ENCODE assay signal across 8 cellular contexts in the genomic region with DNA sequence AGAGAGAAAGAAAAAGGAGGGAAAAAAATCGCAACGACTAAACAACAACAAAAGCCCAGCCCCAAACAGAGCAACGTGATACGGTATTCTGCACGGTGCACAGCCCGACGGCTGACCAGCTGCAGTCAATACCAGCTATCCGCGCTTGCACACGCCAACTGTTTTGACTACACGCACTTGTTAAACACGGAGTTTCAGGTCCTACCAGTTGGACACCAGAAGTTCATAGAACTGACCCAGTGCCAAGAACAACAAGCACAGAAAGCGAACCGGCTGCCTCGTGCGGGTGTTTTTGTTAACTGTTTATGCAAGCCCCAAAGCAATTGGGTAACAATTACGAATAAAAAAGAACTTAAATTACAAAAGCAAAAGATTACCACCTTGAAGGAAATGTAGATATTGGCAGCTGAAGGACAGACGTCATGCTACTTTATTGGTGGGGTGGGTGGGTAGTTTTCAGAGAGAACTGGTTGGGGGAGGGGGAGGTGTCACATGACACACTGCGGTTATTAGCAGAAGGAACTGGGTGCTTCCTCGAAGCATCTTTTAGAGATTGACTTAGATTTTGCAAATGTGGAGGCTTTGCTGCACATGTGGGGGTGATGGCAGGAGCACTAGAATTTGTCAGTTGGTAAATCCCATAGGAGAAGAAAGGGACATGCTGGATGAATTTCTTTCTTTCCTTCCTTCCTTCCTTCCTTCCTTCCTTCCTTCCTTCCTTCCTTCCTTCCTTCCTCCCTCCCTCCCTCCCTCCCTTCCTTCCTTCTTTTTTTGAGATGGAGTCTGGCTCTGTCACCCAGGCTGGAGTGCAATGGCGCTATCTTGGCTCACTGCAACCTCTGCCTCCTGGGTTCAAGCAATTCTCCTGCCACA.
DNase-seq lines count a peak whose midpoint lies in the region; ATAC-seq, FAIRE-seq and TF ChIP-seq lines count a peak whose summit lies in the region.

No MANE protein-coding gene starts in this region.

- peak overlapping the region; percentile 68 for H3K9ac ChIP-seq in endothelial cell of umbilical vein (replicated peaks; ENCODE audit: extremely low read depth, insufficient read depth, low read length)

- peak overlapping the region; percentile 86 for H3K4me2 ChIP-seq in endothelial cell of umbilical vein (ENCODE audit: insufficient read depth, low read length)

- H2AFZ ChIP-seq in endothelial cell of umbilical vein (ENCODE audit: low read depth, low read length) = peak overlapping the region; percentile 11

- H3K79me2 ChIP-seq in endothelial cell of umbilical vein (ENCODE audit: control insufficient read depth, insufficient read depth, low read length) = no peaks in the 10 kb centered on the region

- peaks cover 6% of the 10 kb centered on the region for H3K4me1 ChIP-seq in endothelial cell of umbilical vein (ENCODE audit: control insufficient read depth, extremely low read depth, insufficient read depth, low read length)
- peaks cover 0 to 7% of the 10 kb centered on the region in 2 donors for H3K4me1 ChIP-seq in muscle layer of duodenum (ENCODE audit: control insufficient read depth in 1 of 2, insufficient read depth in 2 of 2, low read length in 2 of 2)
- H3K4me1 ChIP-seq in thoracic aorta (ENCODE audit: control insufficient read depth in 1 of 2, low read depth in 2 of 2) = peaks cover 0 to 4% of the 10 kb centered on the region in 2 donors

- H3K27me3 ChIP-seq in endothelial cell of umbilical vein (ENCODE audit: control insufficient read depth in 2 of 2, insufficient read depth in 2 of 2, low read length in 2 of 2) = no peaks in the 10 kb centered on the region
- no peaks in the 10 kb centered on the region for H3K27me3 ChIP-seq in muscle layer of duodenum (ENCODE audit: low read depth, low read length)
- H3K27me3 ChIP-seq in thoracic aorta (replicated peaks; ENCODE audit: insufficient read depth) = no peaks in the 10 kb centered on the region

- FAIRE-seq in endothelial cell of umbilical vein (lab: Jason Lieb, UNC) = peak; percentile 95

- TF ChIP-seq CTCF in C4-2B (conservative IDR thresholded peaks at IDR 0.05) = no peak
- TF ChIP-seq CTCF in endothelial cell of umbilical vein (IDR thresholded peaks at IDR 0.05; ENCODE audit: extremely low read depth in 1 of 2, insufficient read depth in 1 of 2, low read depth in 1 of 2, low read length in 2 of 2) = no peak
- no peak for TF ChIP-seq CTCF in thoracic aorta (IDR thresholded peaks at IDR 0.05)

- POLR2A ChIA-PET in endothelial cell of umbilical vein (lab: Charles Lee) = interaction anchor here (0.6 kb wide), 1 partner anchor 33 kb away, joined by 5 read pairs; no protein-coding TSS in a partner anchor

- intact Hi-C loops in endothelial cell of umbilical vein (cut with micrococcal nuclease) = no loop called here

- H3K36me3 ChIP-seq in endothelial cell of umbilical vein (ENCODE audit: control insufficient read depth in 2 of 2, extremely low read depth in 1 of 2, insufficient read depth in 2 of 2, low read length in 2 of 2) = no peaks in the 10 kb centered on the region
- no peaks in the 10 kb centered on the region for H3K36me3 ChIP-seq in muscle layer of duodenum (ENCODE audit: control insufficient read depth in 1 of 2, insufficient read depth in 2 of 2, low read length in 2 of 2)
- H3K36me3 ChIP-seq in thoracic aorta = no peaks in the 10 kb centered on the region

- H3K9me3 ChIP-seq in endothelial cell of umbilical vein (replicated peaks; ENCODE audit: control insufficient read depth, insufficient read depth, low read length) (no peaks in the 10 kb centered on the region), muscle layer of duodenum (ENCODE audit: control insufficient read depth in 1 of 2, low read length in 2 of 2) (no peaks in the 10 kb centered on the region), thoracic aorta (no peaks in the 10 kb centered on the region)

- H3K27ac ChIP-seq in C4-2B (peak overlapping the region; percentile 60), endothelial cell of umbilical vein (ENCODE audit: insufficient read depth, low read depth, low read length) (peak overlapping the region; percentile 71), muscle layer of duodenum (ENCODE audit: low read length) (peak overlapping the region; percentile 68), thoracic aorta (peak overlapping the region in 1 of 2 donors; percentile 40)

- CTCF ChIA-PET in endothelial cell of umbilical vein (lab: Charles Lee) = interaction anchor here (0.5 to 1.0 kb wide), 5 partner anchors 8 to 124 kb away, joined by 3 to 4 read pairs (median 3); no protein-coding TSS in a partner anchor

- H3K4me3 ChIP-seq in endothelial cell of umbilical vein (replicated peaks in 1 of 3; ENCODE audit: insufficient read depth in 1 of 3, low read depth in 1 of 3, low read length in 3 of 3) = peak overlapping the region; percentile 36 to 78 (median 44)
- peak overlapping the region; percentile 72 to 74 for H3K4me3 ChIP-seq in muscle layer of duodenum (ENCODE audit: low read depth in 1 of 2, low read length in 2 of 2)
- peak overlapping the region; percentile 76 for H3K4me3 ChIP-seq in thoracic aorta

- no TSS peak for BruUV-seq in endothelial cell of umbilical vein (replicated peaks; lab: Mats Ljungman, UMichigan)

- no peak for TF ChIP-seq POLR2A in endothelial cell of umbilical vein (IDR thresholded peaks at IDR 0.05; ENCODE audit: low read depth, low read length)

- H3K9me1 ChIP-seq in endothelial cell of umbilical vein (replicated peaks; ENCODE audit: control insufficient read depth, extremely low read depth, insufficient read depth, low read length) = no peaks in the 10 kb centered on the region

- ATAC-seq in GM21367 (IDR thresholded peaks at IDR 0.05; ENCODE audit: unreplicated experiment) (peak; percentile 54), thoracic aorta (ENCODE audit: insufficient number of reproducible peaks, low FRiP score, low read depth) (peak; percentile 57)

- H4K20me1 ChIP-seq in endothelial cell of umbilical vein (replicated peaks; ENCODE audit: control insufficient read depth, extremely low read depth, insufficient read depth, low read length) = no peaks in the 10 kb centered on the region

- dilution Hi-C loops in endothelial cell of umbilical vein (cut with MboI; ENCODE audit: extremely low pct_ligation_motif_present, low sequenced_read_pairs) = no loop called here

- DNase-seq in NCI-H2171 (lab: John Stamatoyannopoulos, UW) (peak; percentile 54), endothelial cell of umbilical vein (ENCODE audit: low read depth, low spot score) (peak; percentile 95), thoracic aorta (ENCODE audit: low spot score) (no peak), SW480 (ENCODE audit: low spot score) (no peak)
- DNase-seq in activated CD8-positive, alpha-beta memory T cell treated with anti-CD3 and anti-CD28 coated beads for 1 hour (ENCODE audit: extremely low read depth in 1 of 2, low read depth in 1 of 2) = peak; percentile 27 to 30

TF ChIP-seq in endothelial cell of umbilical vein, 7 proteins besides CTCF, POLR2A, EP300 and RAD21:
- TF ChIP-seq FOS (IDR thresholded peaks at IDR 0.05; ENCODE audit: borderline replicate concordance, insufficient read depth, low read length) (no peak), MYC (IDR thresholded peaks at IDR 0.05; ENCODE audit: low read depth, low read length) (no peak), JUN (IDR thresholded peaks at IDR 0.05; ENCODE audit: borderline replicate concordance, insufficient read depth, insufficient read length, low read depth) (no peak), GATA2 (IDR thresholded peaks at IDR 0.05; ENCODE audit: insufficient read depth, insufficient read length, low read depth, low read length) (no peak), EZH2 (IDR thresholded peaks at IDR 0.05; ENCODE audit: borderline replicate concordance, low read depth, low read length, severe bottlenecking) (no peak), POLR2AphosphoS5 (IDR thresholded peaks at IDR 0.05; ENCODE audit: insufficient read depth, low read depth, low read length) (peak; percentile 24)
- TF ChIP-seq, protein P1, sequence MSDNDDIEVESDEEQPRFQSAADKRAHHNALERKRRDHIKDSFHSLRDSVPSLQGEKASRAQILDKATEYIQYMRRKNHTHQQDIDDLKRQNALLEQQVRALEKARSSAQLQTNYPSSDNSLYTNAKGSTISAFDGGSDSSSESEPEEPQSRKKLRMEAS (IDR thresholded peaks at IDR 0.05; ENCODE audit: insufficient read depth, insufficient read length) = peak; percentile 25

Comparison
In these comparisons a context has a peak if more than half of its experiments do, and no peak if none do; other contexts are left out.
1. DNase-seq: peak in NCI-H2171 (single experiment), activated CD8-positive, alpha-beta memory T cell treated with anti-CD3 and anti-CD28 coated beads for 1 hour (2 of 2) and endothelial cell of umbilical vein (single experiment); none in thoracic aorta (single experiment) and SW480 (single experiment).
2. Peak in every context shown above with its lines, with median percentiles within 50 percentile points of each other: H3K4me3 ChIP-seq.